8 cellular contexts compared by ENCODE assay signal in genomic region chr10:119655566-119656001, GRCh38.
DNase-seq lines count a peak whose midpoint lies in the region; ATAC-seq lines count a peak whose summit lies in the region.

No MANE protein-coding gene starts in this region.

- peak overlapping the region; percentile 92 for H3K27ac Mint-ChIP-seq in T-helper 1 cell treated with Interleukin-12 subunit alpha and Interleukin-12 subunit beta and Interleukin-4 antibody, amounts not matched to agents 30 μg/mL and 1 μg/mL, for 36 hours
- H3K27ac Mint-ChIP-seq in stimulated activated memory B cell treated with anti-CD40 and anti-IgM and Interleukin-4, amounts not matched to agents 10 μg/mL and 1 μg/mL and 100 μg/mL, for 72 hours: no peak overlapping the region

- peak overlapping the region; percentile 90 for H3K4me2 ChIP-seq in BLaER1

- H3K4me3 ChIP-seq in BLaER1 (no peak overlapping the region), subcutaneous abdominal adipose tissue (ENCODE audit: low read depth in 1 of 5, low read length in 5 of 5) (peak overlapping the region; percentile 15 to 68 (median 56))

- H3K9ac ChIP-seq in BLaER1: peak overlapping the region; percentile 3; the same call in 1 of the 2 replicates
- peak overlapping the region in 2 of 5 donors; percentile 39 to 44 for H3K9ac ChIP-seq in subcutaneous abdominal adipose tissue (ENCODE audit: low read length in 5 of 5)

- DNase-seq in astrocyte of the hippocampus (ENCODE audit: low read depth, low spot score) (peak; percentile 49), hippocampal formation (lab: John Stamatoyannopoulos, UW) (no peak)

- peaks cover 46% of the 10 kb centered on the region for H3K36me3 ChIP-seq in BLaER1
- peaks cover 0 to 16% (median 6%) of the 10 kb centered on the region in 5 donors for H3K36me3 ChIP-seq in subcutaneous abdominal adipose tissue (ENCODE audit: control insufficient read depth in 5 of 5, insufficient read depth in 5 of 5, low read length in 5 of 5)

- H3K27ac ChIP-seq in BLaER1 (peak overlapping the region; percentile 47; the same call in 1 of the 2 replicates), layer of hippocampus (ENCODE audit: low read depth, low read length) (peak overlapping the region; percentile 79), subcutaneous abdominal adipose tissue (ENCODE audit: low read depth, low read length) (peak overlapping the region; percentile 99)

- H3K9me3 ChIP-seq in BLaER1: peaks cover 3% of the 10 kb centered on the region; the same call in 1 of the 2 replicates
- H3K9me3 ChIP-seq in subcutaneous abdominal adipose tissue (ENCODE audit: control insufficient read depth in 5 of 5, low read length in 5 of 5): no peaks in the 10 kb centered on the region

- peaks cover 6% of the 10 kb centered on the region for H3K36me3 Mint-ChIP-seq in T-helper 1 cell treated with Interleukin-12 subunit alpha and Interleukin-12 subunit beta and Interleukin-4 antibody, amounts not matched to agents 30 μg/mL and 1 μg/mL, for 36 hours (ENCODE audit: low read depth)
- no peaks in the 10 kb centered on the region for H3K36me3 Mint-ChIP-seq in stimulated activated memory B cell treated with anti-CD40 and anti-IgM and Interleukin-4, amounts not matched to agents 10 μg/mL and 1 μg/mL and 100 μg/mL, for 72 hours

- peak overlapping the region; percentile 83 for H3K4me3 Mint-ChIP-seq in T-helper 1 cell treated with Interleukin-12 subunit alpha and Interleukin-12 subunit beta and Interleukin-4 antibody, amounts not matched to agents 30 μg/mL and 1 μg/mL, for 36 hours
- H3K4me3 Mint-ChIP-seq in stimulated activated memory B cell treated with anti-CD40 and anti-IgM and Interleukin-4, amounts not matched to agents 10 μg/mL and 1 μg/mL and 100 μg/mL, for 72 hours: no peak overlapping the region

- ATAC-seq in stimulated activated memory B cell treated with anti-CD40 and anti-IgM and Interleukin-4, amounts not matched to agents 10 μg/mL and 1 μg/mL and 100 μg/mL, for 72 hours: no peak
- no peak for ATAC-seq in HG02840 (IDR thresholded peaks at IDR 0.05; ENCODE audit: low FRiP score, unreplicated experiment)

- peaks cover 49% of the 10 kb centered on the region for H4K20me1 ChIP-seq in BLaER1

- peaks cover 56% of the 10 kb centered on the region for H3K4me1 Mint-ChIP-seq in T-helper 1 cell treated with Interleukin-12 subunit alpha and Interleukin-12 subunit beta and Interleukin-4 antibody, amounts not matched to agents 30 μg/mL and 1 μg/mL, for 36 hours (ENCODE audit: low read depth)
- peaks cover 13% of the 10 kb centered on the region for H3K4me1 Mint-ChIP-seq in stimulated activated memory B cell treated with anti-CD40 and anti-IgM and Interleukin-4, amounts not matched to agents 10 μg/mL and 1 μg/mL and 100 μg/mL, for 72 hours

- no peaks in the 10 kb centered on the region for H3K27me3 Mint-ChIP-seq in T-helper 1 cell treated with Interleukin-12 subunit alpha and Interleukin-12 subunit beta and Interleukin-4 antibody, amounts not matched to agents 30 μg/mL and 1 μg/mL, for 36 hours (ENCODE audit: low read depth)
- H3K27me3 Mint-ChIP-seq in stimulated activated memory B cell treated with anti-CD40 and anti-IgM and Interleukin-4, amounts not matched to agents 10 μg/mL and 1 μg/mL and 100 μg/mL, for 72 hours: no peaks in the 10 kb centered on the region

- H3K4me1 ChIP-seq in BLaER1: peaks cover 64% of the 10 kb centered on the region
- peaks cover 8 to 81% (median 75%) of the 10 kb centered on the region in 5 donors for H3K4me1 ChIP-seq in subcutaneous abdominal adipose tissue (ENCODE audit: control insufficient read depth in 5 of 5, insufficient read depth in 5 of 5, low read length in 5 of 5)

- no peaks in the 10 kb centered on the region for H3K27me3 ChIP-seq in BLaER1
- no peaks in the 10 kb centered on the region for H3K27me3 ChIP-seq in layer of hippocampus (ENCODE audit: control insufficient read depth, insufficient read depth, low read length)
- H3K27me3 ChIP-seq in subcutaneous abdominal adipose tissue (ENCODE audit: control insufficient read depth in 5 of 5, insufficient read depth in 4 of 5, low read length in 5 of 5): no peaks in the 10 kb centered on the region

- H3K9me3 Mint-ChIP-seq in T-helper 1 cell treated with Interleukin-12 subunit alpha and Interleukin-12 subunit beta and Interleukin-4 antibody, amounts not matched to agents 30 μg/mL and 1 μg/mL, for 36 hours: no peaks in the 10 kb centered on the region
- no peaks in the 10 kb centered on the region for H3K9me3 Mint-ChIP-seq in stimulated activated memory B cell treated with anti-CD40 and anti-IgM and Interleukin-4, amounts not matched to agents 10 μg/mL and 1 μg/mL and 100 μg/mL, for 72 hours

Comparison
In these comparisons a context has a peak if more than half of its experiments do, and no peak if none do; other contexts are left out.
1. H3K27ac ChIP-seq: peak in every context shown above with its lines; median percentile 99 in subcutaneous abdominal adipose tissue; 79 in layer of hippocampus; 47 in BLaER1.